In genomic region chr14:54632452-54632851, GRCh38 we compare ENCODE assay signal across 27 cellular contexts.
"Had no signal": no experiment of that assay in that cellular context is flagged by ENCODE, and none has a peak within 500 bp of the region (broad histone marks: within the 10 kb centered on the region; RNA-seq: fewer than 3 reads in every experiment).

No MANE protein-coding gene starts in this region.

- H3K27me3 ChIP-seq: stomach, suprapubic skin, testis, thyroid gland, tibial artery, tibial nerve, transverse colon, upper lobe of left lung, upper lobe of right lung, uterus, vagina had no signal

- H3K27ac Mint-ChIP-seq: stimulated activated effector memory CD8-positive, alpha-beta T cell treated with anti-CD3 and anti-CD28 coated beads, Interleukin-12 subunit alpha, Interleukin-12 subunit beta, amount 100 ng/mL, for 72 hours; stimulated activated memory B cell treated with anti-CD40 and anti-IgM and Interleukin-4, amounts not matched to agents 10 μg/mL and 1 μg/mL and 100 μg/mL, for 72 hours; stimulated activated naive B cell treated with anti-CD40 and anti-IgM and Interleukin-4, amounts not matched to agents 10 μg/mL and 1 μg/mL and 100 μg/mL, for 72 hours; stimulated activated naive CD8-positive, alpha-beta T cell treated with anti-CD3 and anti-CD28 coated beads, Interleukin-15, amount 100 ng/mL, for 72 hours; stimulated activated naive CD8-positive, alpha-beta T cell treated with anti-CD3 and anti-CD28 coated beads, Interleukin-15, Interleukin-2, amounts not matched to agents 100 ng/mL and 50 ng/mL, for 24 hours had no signal

- H3K36me3 ChIP-seq: stomach, suprapubic skin, thoracic aorta, thyroid gland, tibial artery, tibial nerve, transverse colon, upper lobe of left lung, upper lobe of right lung, uterus, vagina had no signal

- H3K4me3 ChIP-seq: stomach, suprapubic skin, testis, thoracic aorta, thyroid gland, tibial artery, tibial nerve, transverse colon, upper lobe of left lung, upper lobe of right lung, uterus, vagina had no signal

- H3K36me3 Mint-ChIP-seq: stimulated activated effector memory CD8-positive, alpha-beta T cell treated with anti-CD3 and anti-CD28 coated beads, Interleukin-12 subunit alpha, Interleukin-12 subunit beta, amount 100 ng/mL, for 72 hours; type B pancreatic cell had no signal

- H3K9me3 ChIP-seq: stomach, suprapubic skin, testis, thoracic aorta, thyroid gland, tibial artery, tibial nerve, transverse colon, upper lobe of left lung, upper lobe of right lung, uterus, vagina had no signal

- H3K27me3 Mint-ChIP-seq: stimulated activated memory B cell treated with anti-CD40 and anti-IgM and Interleukin-4, amounts not matched to agents 10 μg/mL and 1 μg/mL and 100 μg/mL, for 72 hours; stimulated activated naive B cell treated with anti-CD40 and anti-IgM and Interleukin-4, amounts not matched to agents 10 μg/mL and 1 μg/mL and 100 μg/mL, for 72 hours; stimulated activated naive CD8-positive, alpha-beta T cell treated with anti-CD3 and anti-CD28 coated beads, Interleukin-15, amount 100 ng/mL, for 72 hours; stimulated activated naive CD8-positive, alpha-beta T cell treated with anti-CD3 and anti-CD28 coated beads, Interleukin-15, Interleukin-2, amounts not matched to agents 100 ng/mL and 50 ng/mL, for 24 hours; type B pancreatic cell had no signal

- H3K9me3 Mint-ChIP-seq: stimulated activated effector memory CD8-positive, alpha-beta T cell treated with anti-CD3 and anti-CD28 coated beads, Interleukin-12 subunit alpha, Interleukin-12 subunit beta, amount 100 ng/mL, for 72 hours; stimulated activated naive CD8-positive, alpha-beta T cell treated with anti-CD3 and anti-CD28 coated beads, Interleukin-15, Interleukin-2, amounts not matched to agents 100 ng/mL and 50 ng/mL, for 24 hours; type B pancreatic cell had no signal

- ATAC-seq: stimulated activated effector memory CD8-positive, alpha-beta T cell treated with anti-CD3 and anti-CD28 coated beads, Interleukin-12 subunit alpha, Interleukin-12 subunit beta, amount 100 ng/mL, for 72 hours; stimulated activated memory B cell treated with anti-CD40 and anti-IgM and Interleukin-4, amounts not matched to agents 10 μg/mL and 1 μg/mL and 100 μg/mL, for 72 hours; stimulated activated naive B cell treated with anti-CD40 and anti-IgM and Interleukin-4, amounts not matched to agents 10 μg/mL and 1 μg/mL and 100 μg/mL, for 72 hours; stimulated activated naive CD8-positive, alpha-beta T cell treated with anti-CD3 and anti-CD28 coated beads, Interleukin-15, amount 100 ng/mL, for 72 hours; stimulated activated naive CD8-positive, alpha-beta T cell treated with anti-CD3 and anti-CD28 coated beads, Interleukin-15, Interleukin-2, amounts not matched to agents 100 U/mL and 50 U/mL, for 24 hours; upper lobe of right lung had no signal

- H3K4me3 Mint-ChIP-seq: stimulated activated effector memory CD8-positive, alpha-beta T cell treated with anti-CD3 and anti-CD28 coated beads, Interleukin-12 subunit alpha, Interleukin-12 subunit beta, amount 100 ng/mL, for 72 hours; stimulated activated memory B cell treated with anti-CD40 and anti-IgM and Interleukin-4, amounts not matched to agents 10 μg/mL and 1 μg/mL and 100 μg/mL, for 72 hours; stimulated activated naive B cell treated with anti-CD40 and anti-IgM and Interleukin-4, amounts not matched to agents 10 μg/mL and 1 μg/mL and 100 μg/mL, for 72 hours; stimulated activated naive CD8-positive, alpha-beta T cell treated with anti-CD3 and anti-CD28 coated beads, Interleukin-15, amount 100 ng/mL, for 72 hours; stimulated activated naive CD8-positive, alpha-beta T cell treated with anti-CD3 and anti-CD28 coated beads, Interleukin-15, Interleukin-2, amounts not matched to agents 100 ng/mL and 50 ng/mL, for 24 hours; type B pancreatic cell had no signal

- H3K27ac ChIP-seq: stomach, suprapubic skin, testis, thoracic aorta, thyroid gland, tibial artery, tibial nerve, transverse colon, upper lobe of left lung, upper lobe of right lung, uterus, vagina had no signal

- DNase-seq: stimulated activated CD4-positive, alpha-beta T cell treated with anti-CD3 and anti-CD28 coated beads, Interleukin-2, amount 100 ng/mL, for 48 hours; stimulated activated CD4-positive, alpha-beta T cell treated with anti-CD3 and anti-CD28 coated beads, Interleukin-4, amount 100 ng/mL, for 1 hour; stimulated activated CD4-positive, alpha-beta T cell treated with anti-CD3 and anti-CD28 coated beads, Interleukin-4, amount 100 ng/mL, for 24 hours; stimulated activated CD4-positive, alpha-beta T cell treated with anti-CD3 and anti-CD28 coated beads, Interleukin-4, amount 100 ng/mL, for 4 hours; stimulated activated CD8-positive, alpha-beta memory T cell treated with anti-CD3 and anti-CD28 coated beads, Interleukin-4, amount 100 ng/mL, for 48 hours; stimulated activated naive B cell treated with anti-CD40 and anti-IgM and Interleukin-4, amounts not matched to agents 10 μg/mL and 1 μg/mL and 100 μg/mL, for 72 hours; stimulated activated naive CD4-positive, alpha-beta T cell; stimulated activated naive CD4-positive, alpha-beta T cell treated with Interleukin-2 at 50 U/mL for 16 hours; stimulated activated naive CD8-positive, alpha-beta T cell treated with anti-CD3 and anti-CD28 coated beads, Interleukin-15, amount 100 ng/mL, for 72 hours; stimulated activated naive CD8-positive, alpha-beta T cell treated with anti-CD3 and anti-CD28 coated beads, Interleukin-15, Interleukin-2, amounts not matched to agents 100 U/mL and 50 U/mL, for 24 hours; stomach; substantia nigra; testis; thyroid gland; tibial artery; transverse colon; upper lobe of left lung; upper lobe of right lung; uterus had no signal
